In genomic region chr1:207208691-207209090, GRCh38 we compare ENCODE assay signal across 2 cellular contexts.
DNase-seq lines count a peak whose midpoint lies in the region; ATAC-seq, FAIRE-seq and TF ChIP-seq lines count a peak whose summit lies in the region.
"Not testable (repeated sequence)": the region's sequence is repeated elsewhere in the genome, so short reads cannot be mapped to it uniquely, and the experiment has no call there.

No MANE protein-coding gene starts in this region.

- DNase-seq in K562 (ENCODE audit: extremely low read depth in 1 of 4, low spot score in 3 of 4); HepG2 (ENCODE audit: low spot score): not testable (repeated sequence)

- BruUV-seq in K562 (replicated peaks; lab: Mats Ljungman, UMichigan); HepG2 (replicated peaks; lab: Mats Ljungman, UMichigan): not testable (repeated sequence)

- WGBS in K562 (ENCODE audit: insufficient coverage, low coverage, missing lambda C conversion rate): 14% methylated on average over 2 of the region's 2 CpGs
- 3% methylated on average over 2 of the region's 2 CpGs for WGBS in HepG2 (ENCODE audit: low lambda C conversion rate)

- H4K20me1 ChIP-seq in K562 (replicated peaks; ENCODE audit: control insufficient read depth, insufficient read depth, low read length); HepG2 (ENCODE audit: insufficient read depth, low read length): not testable (repeated sequence)

- TF ChIP-seq RAD21 in K562 (CRISPR knock-in tag; conservative IDR thresholded peaks at IDR 0.05 in 1 of 2, IDR thresholded peaks at IDR 0.05 in 1 of 2); HepG2 (CRISPR knock-in tag; IDR thresholded peaks at IDR 0.05): not testable (repeated sequence)

- not testable (repeated sequence) for FAIRE-seq in K562 (lab: Jason Lieb, UNC); HepG2 (lab: Jason Lieb, UNC)

- H3K79me2 ChIP-seq in K562 (ENCODE audit: control insufficient read depth, insufficient read depth, low read length); HepG2 (ENCODE audit: insufficient read depth, low read length): not testable (repeated sequence)

- CTCF ChIA-PET in K562 (lab: Yijun Ruan, JAX; ENCODE audit: low intra/inter-chr PET ratio); HepG2 (lab: Yijun Ruan, JAX; ENCODE audit: low intra/inter-chr PET ratio, low total read pairs): not testable (repeated sequence)

- H3K27ac ChIP-seq in K562 (ENCODE audit: extremely low read depth, low read depth, low read length); HepG2 (ENCODE audit: extremely low read length, insufficient read depth, low read length): not testable (repeated sequence)

- not testable (repeated sequence) for H3K4me3 ChIP-seq in K562; HepG2 (replicated peaks in 1 of 3; ENCODE audit: insufficient read depth in 1 of 3, low read depth in 2 of 3, low read length in 3 of 3)

- TF ChIP-seq EP300 in K562 (IDR thresholded peaks at IDR 0.05; ENCODE audit: low read length); HepG2 (IDR thresholded peaks at IDR 0.05; ENCODE audit: low read depth in 2 of 2, low read length in 2 of 2); HepG2 (CRISPR knock-in tag; IDR thresholded peaks at IDR 0.05; ENCODE audit: borderline replicate concordance): not testable (repeated sequence)

- H3K27me3 ChIP-seq in K562 (ENCODE audit: control insufficient read depth in 2 of 2, insufficient read depth in 2 of 2, low read length in 2 of 2); HepG2 (ENCODE audit: control insufficient read depth in 1 of 2, insufficient read depth in 2 of 2, low read length in 2 of 2): not testable (repeated sequence)

- not testable (repeated sequence) for H3K9ac ChIP-seq in K562 (ENCODE audit: insufficient read depth in 1 of 2, low read depth in 2 of 2, low read length in 2 of 2); HepG2 (ENCODE audit: insufficient read depth, low read depth, low read length)

- not testable (repeated sequence) for H2AFZ ChIP-seq in K562 (ENCODE audit: low read depth, low read length); HepG2 (ENCODE audit: low read length)

- in situ Hi-C loops in K562 (cut with MboI); HepG2 (cut with HindIII; ENCODE audit: extremely low pct_ligation_motif_present, low pct_unique_long_range_greater_than_20kb): not testable (repeated sequence)

- intact Hi-C loops in K562 (cut with micrococcal nuclease); HepG2 (cut with micrococcal nuclease; ENCODE audit: unreplicated experiment): not testable (repeated sequence)

- POLR2A ChIA-PET in K562 (lab: Yijun Ruan, JAX); HepG2 (lab: Yijun Ruan, JAX): not testable (repeated sequence)

- TF ChIP-seq CTCF in K562 (IDR thresholded peaks at IDR 0.05 in 2 of 3, conservative IDR thresholded peaks at IDR 0.05 in 1 of 3; ENCODE audit: insufficient read depth in 2 of 3, low read depth in 1 of 3, low read length in 3 of 3); HepG2 (CRISPR knock-in tag; IDR thresholded peaks at IDR 0.05): not testable (repeated sequence)

- peaks cover 4 to 18% of the 10 kb centered on the region in 2 experiments; a peak in 4 of 5 replicates for H3K4me1 ChIP-seq in K562 (replicated peaks in 1 of 2; ENCODE audit: control insufficient read depth in 2 of 2, insufficient read depth in 2 of 2, low read length in 2 of 2)
- peaks cover 15% of the 10 kb centered on the region for H3K4me1 ChIP-seq in HepG2 (ENCODE audit: insufficient read depth, low read length)

- TF ChIP-seq POLR2A in K562 (conservative IDR thresholded peaks at IDR 0.05); HepG2 (IDR thresholded peaks at IDR 0.05; ENCODE audit: insufficient read depth in 1 of 2, low read depth in 2 of 2, low read length in 2 of 2): not testable (repeated sequence)

- H3K9me1 ChIP-seq in K562 (ENCODE audit: control insufficient read depth, insufficient read depth, low read length): not testable (repeated sequence)

- H3K36me3 ChIP-seq in K562 (ENCODE audit: control insufficient read depth, insufficient read depth, low read length); HepG2 (replicated peaks in 1 of 2; ENCODE audit: control insufficient read depth in 1 of 2, insufficient read depth in 2 of 2, low read length in 2 of 2): not testable (repeated sequence)

- not testable (repeated sequence) for H3K4me2 ChIP-seq in K562 (ENCODE audit: insufficient read depth, low read length); HepG2 (ENCODE audit: low read depth, low read length)

- not testable (repeated sequence) for H3K9me3 ChIP-seq in K562 (replicated peaks; ENCODE audit: control insufficient read depth, insufficient read depth, low read depth, low read length); HepG2 (ENCODE audit: low read length)

- not testable (repeated sequence) for ATAC-seq in K562, HepG2

TF ChIP-seq in K562, 482 proteins besides CTCF, POLR2A, EP300 and RAD21:
- TF ChIP-seq ZNF507 (tag; conservative IDR thresholded peaks at IDR 0.05) (peak; percentile 98), ZNF354B (CRISPR knock-in tag; IDR thresholded peaks at IDR 0.05) (peak; percentile 81)

TF ChIP-seq in HepG2, 621 proteins besides CTCF, POLR2A, EP300 and RAD21:
- TF ChIP-seq TCF7 (IDR thresholded peaks at IDR 0.05; ENCODE audit: low read depth): 0 out of 2 replicates have a peak, but pooled peaks have one; percentile 14
